Comparison of ENCODE assay signal across 7 cellular contexts in genomic region chr4:24419147-24420034, GRCh38.
A peak's percentile ranks its signal among the peaks of the same experiment; 100 is the strongest.
DNase-seq lines count a peak whose midpoint lies in the region; ATAC-seq, FAIRE-seq and TF ChIP-seq lines count a peak whose summit lies in the region.

No MANE protein-coding gene starts in this region.

- H3K4me1 Mint-ChIP-seq in HFFc6 (ENCODE audit: low read depth) (no peaks in the 10 kb centered on the region), T-helper 17 cell (peaks cover 6% of the 10 kb centered on the region), astrocyte (ENCODE audit: low read depth, unreplicated experiment) (peaks cover 1% of the 10 kb centered on the region)

- no peaks in the 10 kb centered on the region for H3K36me3 ChIP-seq in astrocyte (ENCODE audit: insufficient read depth, low read length)
- H3K36me3 ChIP-seq in hepatocyte (replicated peaks; ENCODE audit: insufficient read depth, low read depth) = no peaks in the 10 kb centered on the region
- H3K36me3 ChIP-seq in spleen = no peaks in the 10 kb centered on the region

- H3K27ac Mint-ChIP-seq in HFFc6 (no peak overlapping the region), T-helper 17 cell (no peak overlapping the region), astrocyte (ENCODE audit: unreplicated experiment) (no peak overlapping the region)

- ATAC-seq in T-helper 17 cell = peak; percentile 71

- H3K9me3 Mint-ChIP-seq in HFFc6 (no peaks in the 10 kb centered on the region), astrocyte (ENCODE audit: unreplicated experiment) (no peaks in the 10 kb centered on the region)

- H3K4me3 ChIP-seq in astrocyte (ENCODE audit: insufficient read depth, low read depth, low read length) (no peak overlapping the region), hepatocyte (no peak overlapping the region), spleen (no peak overlapping the region)

- H3K27me3 ChIP-seq in astrocyte (ENCODE audit: insufficient read depth, low read length) (peaks cover 2% of the 10 kb centered on the region), hepatocyte (no peaks in the 10 kb centered on the region), spleen (replicated peaks in 1 of 7) (peaks cover 0 to 12% (median 0%) of the 10 kb centered on the region in 7 donors)

- H3K9me3 ChIP-seq in T-helper 17 cell (ENCODE audit: control insufficient read depth, low read length, poor library complexity, severe bottlenecking) = no peaks in the 10 kb centered on the region
- H3K9me3 ChIP-seq in astrocyte (ENCODE audit: insufficient read depth, low read depth, low read length) = no peaks in the 10 kb centered on the region
- no peaks in the 10 kb centered on the region for H3K9me3 ChIP-seq in hepatocyte (ENCODE audit: low read depth)
- H3K9me3 ChIP-seq in spleen = no peaks in the 10 kb centered on the region

- no peak overlapping the region for H3K27ac ChIP-seq in astrocyte (ENCODE audit: low read depth, low read length)
- no peak overlapping the region for H3K27ac ChIP-seq in hepatocyte
- no peak overlapping the region for H3K27ac ChIP-seq in spleen

- TF ChIP-seq POLR2A in spleen (IDR thresholded peaks at IDR 0.05) = no peak

- peak; percentile 9 for FAIRE-seq in astrocyte (lab: Jason Lieb, UNC)

- TF ChIP-seq CTCF in GM13976 (IDR thresholded peaks at IDR 0.05; ENCODE audit: borderline replicate concordance, control extremely low read depth, extremely low read depth, insufficient read depth, missing control alignments) (peak; percentile 96), HFFc6 (IDR thresholded peaks at IDR 0.05) (peak; percentile 96), astrocyte (IDR thresholded peaks at IDR 0.05; ENCODE audit: insufficient read depth, low read depth, low read length) (peak; percentile 98), hepatocyte (IDR thresholded peaks at IDR 0.05; ENCODE audit: poor library complexity) (peak; percentile 98), spleen (IDR thresholded peaks at IDR 0.05 in 8 of 11, conservative IDR thresholded peaks at IDR 0.05 in 3 of 11) (peak; percentile 42 to 88 (median 79))

- no peaks in the 10 kb centered on the region for H3K79me2 ChIP-seq in astrocyte (ENCODE audit: insufficient read depth, low read length)
- no peaks in the 10 kb centered on the region for H3K79me2 ChIP-seq in hepatocyte

- H3K9me2 ChIP-seq in hepatocyte (replicated peaks; ENCODE audit: insufficient read depth) = no peaks in the 10 kb centered on the region

- in situ Hi-C loops in GM13976 (cut with MboI; ENCODE audit: low sequenced_read_pairs, unreplicated experiment) = loop anchor here (25.0 kb wide), 2 partner anchors 1282 to 1532 kb away; no protein-coding TSS in a partner anchor

- 22% methylated on average over 8 of the region's 8 CpGs for WGBS in hepatocyte (ENCODE audit: low lambda C conversion rate, missing lambda C conversion rate)
- 5 to 7% (median 6%) methylated on average over 8 of the region's 8 CpGs for WGBS in spleen, 5 donors

- H3K4me3 Mint-ChIP-seq in HFFc6 = no peak overlapping the region
- no peak overlapping the region for H3K4me3 Mint-ChIP-seq in T-helper 17 cell
- peak overlapping the region; percentile 7 for H3K4me3 Mint-ChIP-seq in astrocyte (ENCODE audit: unreplicated experiment)

- intact Hi-C loops in spleen (cut with DNase I; ENCODE audit: low total_unique reads) = no loop called here

- H3K27me3 Mint-ChIP-seq in HFFc6 (ENCODE audit: insufficient read depth) (no peaks in the 10 kb centered on the region), T-helper 17 cell (peaks cover 40% of the 10 kb centered on the region), astrocyte (ENCODE audit: low read depth, unreplicated experiment) (peaks cover 4% of the 10 kb centered on the region)

- H2AFZ ChIP-seq in astrocyte (ENCODE audit: low read depth, low read length) = peak overlapping the region; percentile 72
- H2AFZ ChIP-seq in hepatocyte = no peak overlapping the region

- H3K4me2 ChIP-seq in astrocyte (ENCODE audit: low read length) = peak overlapping the region; percentile 57
- no peak overlapping the region for H3K4me2 ChIP-seq in hepatocyte

- H3K9ac ChIP-seq in astrocyte (ENCODE audit: low read length) = peak overlapping the region; percentile 29

- H3K4me1 ChIP-seq in astrocyte (ENCODE audit: insufficient read depth, low read length) = peaks cover 3% of the 10 kb centered on the region
- H3K4me1 ChIP-seq in hepatocyte (ENCODE audit: insufficient read depth) = no peaks in the 10 kb centered on the region
- peaks cover 0 to 6% (median 0%) of the 10 kb centered on the region in 6 donors for H3K4me1 ChIP-seq in spleen

- DNase-seq in GM13976 (ENCODE audit: low spot score) = peak; percentile 78
- peak; percentile 48 for DNase-seq in HFFc6
- peak; percentile 40 for DNase-seq in NCI-H1092 treated with DMSO at 0.1 percent for 48 hours (lab: John Stamatoyannopoulos, UW)
- DNase-seq in T-helper 17 cell = peak; percentile 31 to 51 (median 35)
- peak; percentile 62 for DNase-seq in astrocyte (ENCODE audit: low read depth)
- DNase-seq in hepatocyte (ENCODE audit: low spot score) = peak; percentile 91
- peak; percentile 82 for DNase-seq in spleen

- no peaks in the 10 kb centered on the region for H3K36me3 Mint-ChIP-seq in HFFc6 (ENCODE audit: low read depth)
- H3K36me3 Mint-ChIP-seq in T-helper 17 cell (ENCODE audit: low read depth) = no peaks in the 10 kb centered on the region
- no peaks in the 10 kb centered on the region for H3K36me3 Mint-ChIP-seq in astrocyte (ENCODE audit: low read depth, unreplicated experiment)

- H4K20me1 ChIP-seq in astrocyte (ENCODE audit: insufficient read depth, low read length) (no peaks in the 10 kb centered on the region), hepatocyte (ENCODE audit: insufficient read depth, poor library complexity, severe bottlenecking) (no peaks in the 10 kb centered on the region)

Comparison
In these comparisons a context has a peak if more than half of its experiments do, and no peak if none do; other contexts are left out.
1. DNase-seq: peak in every context shown above with its lines; median percentile 91 in hepatocyte; 82 in spleen; 78 in GM13976; 62 in astrocyte; 48 in HFFc6; 40 in NCI-H1092 treated with DMSO at 0.1 percent for 48 hours; 35 in T-helper 17 cell.